13 cellular contexts compared by ENCODE assay signal in genomic region chr1:197912739-197913494, GRCh38. TPM values are rescaled to one million over a fixed set of nuclear protein-coding genes. Genes with fewer than 3 reads are reported as not detected.
A peak's percentile ranks its signal among the peaks of the same experiment; 100 is the strongest.
DNase-seq lines count a peak whose midpoint lies in the region; ATAC-seq and TF ChIP-seq lines count a peak whose summit lies in the region.
"Had no signal": no experiment of that assay in that cellular context is flagged by ENCODE, and none has a peak within 500 bp of the region (broad histone marks: within the 10 kb centered on the region; RNA-seq: fewer than 3 reads in every experiment).

No MANE protein-coding gene starts in this region.

- H3K4me3 Mint-ChIP-seq in endodermal cell = peak overlapping the region; percentile 44

- no peaks in the 10 kb centered on the region for H3F3A ChIP-seq in MM.1S (ENCODE audit: insufficient read depth, low read length)

- no peaks in the 10 kb centered on the region for H3K9me3 Mint-ChIP-seq in endodermal cell

- no peaks in the 10 kb centered on the region for H3K36me3 Mint-ChIP-seq in endodermal cell (ENCODE audit: low read depth)

- ATAC-seq in GM21717 (IDR thresholded peaks at IDR 0.05; ENCODE audit: unreplicated experiment) (no peak), HG02885 (IDR thresholded peaks at IDR 0.05; ENCODE audit: poor library complexity, unreplicated experiment) (no peak)
- ATAC-seq: body of pancreas, heart right ventricle had no signal

- H2AFZ ChIP-seq in MM.1S (ENCODE audit: low read length) (peak overlapping the region; percentile 35), osteoblast (ENCODE audit: low read length) (no peak overlapping the region)
- H2AFZ ChIP-seq: parathyroid adenoma had no signal

- peaks cover 61% of the 10 kb centered on the region for H3K4me1 Mint-ChIP-seq in endodermal cell

- WGBS in endodermal cell (ENCODE audit: insufficient coverage in 1 of 2, insufficient read length in 1 of 2), 2 experiments = 3 to 4% methylated on average over 12 to 32 of the region's 32 CpGs

- peaks cover 100% of the 10 kb centered on the region for H3K27me3 Mint-ChIP-seq in endodermal cell (ENCODE audit: insufficient read depth)

- DNase-seq in NCI-H82 (lab: John Stamatoyannopoulos, UW) = peak; percentile 32
- DNase-seq in NCI-H82 treated with DMSO at 0.1 percent for 48 hours (lab: John Stamatoyannopoulos, UW; ENCODE audit: unreplicated experiment) = no peak
- no peak for DNase-seq in MM.1S
- peak; percentile 66 for DNase-seq in endodermal cell
- no peak for DNase-seq in osteoblast (ENCODE audit: insufficient read length, low spot score, missing footprints)
- no peak for DNase-seq in NCI-H1417 treated with DMSO at 0.1 percent for 48 hours (lab: John Stamatoyannopoulos, UW)
- DNase-seq: body of pancreas, heart right ventricle had no signal

- H3K36me3 ChIP-seq in MM.1S (replicated peaks; ENCODE audit: insufficient read depth, low read length) = no peaks in the 10 kb centered on the region
- no peaks in the 10 kb centered on the region for H3K36me3 ChIP-seq in endodermal cell (ENCODE audit: control insufficient read depth, insufficient read depth, low read length)
- no peaks in the 10 kb centered on the region for H3K36me3 ChIP-seq in osteoblast (ENCODE audit: insufficient read depth, low read length)
- H3K36me3 ChIP-seq: heart right ventricle had no signal

- H3K9me2 ChIP-seq in MM.1S (replicated peaks; ENCODE audit: insufficient read depth, low read length) = no peaks in the 10 kb centered on the region

- H3K27ac Mint-ChIP-seq in endodermal cell = no peak overlapping the region

- TF ChIP-seq CTCF in MM.1S (IDR thresholded peaks at IDR 0.05; ENCODE audit: low read length) (no peak), endodermal cell (conservative IDR thresholded peaks at IDR 0.05) (no peak), osteoblast (IDR thresholded peaks at IDR 0.05; ENCODE audit: extremely low read depth, low read depth, low read length) (no peak)

- H3K4me2 ChIP-seq in MM.1S (ENCODE audit: low read depth, low read length) (peak overlapping the region; percentile 96), osteoblast (ENCODE audit: insufficient read depth, low read length) (peak overlapping the region; percentile 79)

- H4K20me1 ChIP-seq in MM.1S (ENCODE audit: insufficient read depth, low read length) (no peaks in the 10 kb centered on the region), osteoblast (ENCODE audit: insufficient read depth, low read length) (no peaks in the 10 kb centered on the region)

- H3K79me2 ChIP-seq in MM.1S (ENCODE audit: low read length) (no peaks in the 10 kb centered on the region), osteoblast (ENCODE audit: insufficient read depth, low read length) (no peaks in the 10 kb centered on the region)
- H3K79me2 ChIP-seq: parathyroid adenoma had no signal

- no peaks in the 10 kb centered on the region for H3K9me3 ChIP-seq in MM.1S (replicated peaks; ENCODE audit: insufficient read depth, low read length)
- no peaks in the 10 kb centered on the region for H3K9me3 ChIP-seq in endodermal cell (ENCODE audit: control insufficient read depth, low read length)
- H3K9me3 ChIP-seq in osteoblast (ENCODE audit: low read depth, low read length) = no peaks in the 10 kb centered on the region
- H3K9me3 ChIP-seq: body of pancreas, heart right ventricle had no signal

- no peak overlapping the region for H3K9ac ChIP-seq in MM.1S (ENCODE audit: low read length)
- H3K9ac ChIP-seq in endodermal cell (ENCODE audit: extremely low read depth, low read length, poor library complexity, severe bottlenecking) = no peak overlapping the region
- H3K9ac ChIP-seq: parathyroid adenoma had no signal

- H3K27me3 ChIP-seq in MM.1S (replicated peaks; ENCODE audit: insufficient read depth, low read length) = peaks cover 96% of the 10 kb centered on the region
- H3K27me3 ChIP-seq in endodermal cell (ENCODE audit: control insufficient read depth, insufficient read depth, low read length, poor library complexity, severe bottlenecking) = peaks cover 100% of the 10 kb centered on the region
- H3K27me3 ChIP-seq in osteoblast (ENCODE audit: insufficient read depth, low read length) = peaks cover 87% of the 10 kb centered on the region

- H3K4me1 ChIP-seq in MM.1S (ENCODE audit: low read length) = 0 out of 2 replicates have a peak, but pooled peaks cover 5% of the 10 kb centered on the region
- peaks cover 6% of the 10 kb centered on the region for H3K4me1 ChIP-seq in endodermal cell (ENCODE audit: control insufficient read depth, insufficient read depth, low read length)
- H3K4me1 ChIP-seq in osteoblast (ENCODE audit: insufficient read depth, low read length) = peaks cover 30% of the 10 kb centered on the region
- H3K4me1 ChIP-seq: parathyroid adenoma had no signal

- H3K4me3 ChIP-seq in MM.1S (ENCODE audit: low read length) = peak overlapping the region; percentile 48
- H3K4me3 ChIP-seq in endodermal cell (ENCODE audit: low read length) = peak overlapping the region; percentile 74
- peak overlapping the region; percentile 56 for H3K4me3 ChIP-seq in osteoblast (ENCODE audit: insufficient read depth, low read length)
- H3K4me3 ChIP-seq: body of pancreas had no signal

- H3K27ac ChIP-seq in MM.1S (ENCODE audit: low read length) (no peak overlapping the region), endodermal cell (ENCODE audit: low read depth, low read length) (no peak overlapping the region), osteoblast (ENCODE audit: low read depth, low read length) (no peak overlapping the region)
- H3K27ac ChIP-seq: 22Rv1, body of pancreas, heart right ventricle, parathyroid adenoma had no signal

RNA-seq across cellular contexts. Expression of gene LHX9, which starts 4.3 kb away (rescaled TPM):
- total RNA-seq in endodermal cell (not detected), osteoblast (0.59 and 1.8 TPM in 2 replicates)
- 7.5 TPM for polyA plus RNA-seq in endodermal cell (2013, experiment 1 of 2)
- polyA plus RNA-seq in endodermal cell (2013, experiment 2 of 2) = 6.1 TPM
- total RNA-seq: body of pancreas, LHCN-M2 had no signal

RNA-seq across cellular contexts. Expression of gene C1orf53, which starts 10.5 kb away (rescaled TPM):
- total RNA-seq in endodermal cell = 1 to 10 TPM; 1.7 to 3.5 TPM
- polyA plus RNA-seq in endodermal cell (2013, experiment 1 of 2) = 2.4 TPM
- 3.4 TPM for polyA plus RNA-seq in endodermal cell (2013, experiment 2 of 2)
- total RNA-seq in osteoblast = 6.5 and 9.7 TPM in 2 replicates

Comparison
In these comparisons a context has a peak if more than half of its experiments do, and no peak if none do; other contexts are left out.
1. DNase-seq: peak in NCI-H82 (single experiment) and endodermal cell (single experiment); none in NCI-H82 treated with DMSO at 0.1 percent for 48 hours (single experiment), MM.1S (single experiment), osteoblast (single experiment) and NCI-H1417 treated with DMSO at 0.1 percent for 48 hours (single experiment).
2. Peak in every context shown above with its lines, with median percentiles within 50 percentile points of each other: H3K4me3 ChIP-seq.